ENCODE assay signal across 1 cellular context in genomic region chr7:107171496-107171895, GRCh38.
TF ChIP-seq lines count a peak whose summit lies in the region.

No MANE protein-coding gene starts in this region.

TF ChIP-seq in GM12878, 131 proteins besides CTCF, POLR2A, EP300 and RAD21 (continued from another document):
- TF ChIP-seq ZNF592 (IDR thresholded peaks at IDR 0.05) (no peak), JUND (IDR thresholded peaks at IDR 0.05; ENCODE audit: low read depth, low read length) (no peak), WRNIP1 (IDR thresholded peaks at IDR 0.05; ENCODE audit: borderline replicate concordance, low read depth, low read length) (no peak), SMAD5 (IDR thresholded peaks at IDR 0.05; ENCODE audit: low read depth) (no peak), CHD1 (IDR thresholded peaks at IDR 0.05; ENCODE audit: low read depth, low read length) (no peak), ZBTB40 (IDR thresholded peaks at IDR 0.05; ENCODE audit: borderline replicate concordance) (no peak), ATF3 (IDR thresholded peaks at IDR 0.05; ENCODE audit: borderline replicate concordance, extremely low read depth, low read depth, low read length) (no peak)
